ENCODE assay signal across 22 cellular contexts in genomic region chr10:128485701-128486235, GRCh38.
"Had no signal": no experiment of that assay in that cellular context is flagged by ENCODE, and none has a peak within 500 bp of the region (broad histone marks: within the 10 kb centered on the region; RNA-seq: fewer than 3 reads in every experiment).

No MANE protein-coding gene starts in this region.

- ATAC-seq: effector memory CD8-positive, alpha-beta T cell; esophagus mucosa; gastrocnemius medialis; heart right ventricle; left cardiac atrium; left lung; left ventricle myocardium superior; lower lobe of right lung had no signal

- H3K4me1 ChIP-seq: colonic mucosa, esophagus squamous epithelium, gastrocnemius medialis, heart right ventricle, left lung, lower lobe of right lung had no signal

- H3K27me3 ChIP-seq: colonic mucosa, esophagus squamous epithelium, gastrocnemius medialis had no signal

- H3K36me3 ChIP-seq: colonic mucosa, esophagus squamous epithelium, gastrocnemius medialis, heart right ventricle, left lung, lower lobe of right lung had no signal

- H3K27ac ChIP-seq: colonic mucosa, epithelial cell of prostate, esophagus squamous epithelium, gastrocnemius medialis, heart right ventricle, left lung, lower lobe of right lung had no signal

- H3K9me3 ChIP-seq: colonic mucosa, gastrocnemius medialis, heart right ventricle, left lung, lower lobe of right lung had no signal

- DNase-seq: colonic mucosa; cortex of kidney; effector CD8-positive, alpha-beta T cell; effector memory CD8-positive, alpha-beta T cell; endodermal cell; erythroblast; esophagus squamous epithelium; foreskin fibroblast; foreskin melanocyte; gastrocnemius medialis; glutamatergic neuron; head of caudate nucleus; heart right ventricle; hippocampal formation; left cardiac atrium; left lung; left ventricle myocardium superior; lower lobe of right lung; mesenchymal stem cell; midbrain had no signal

- H3K4me3 ChIP-seq: colonic mucosa, esophagus squamous epithelium, gastrocnemius medialis, heart right ventricle, left lung, lower lobe of right lung had no signal
